8 cellular contexts compared by ENCODE assay signal in the genomic region with DNA sequence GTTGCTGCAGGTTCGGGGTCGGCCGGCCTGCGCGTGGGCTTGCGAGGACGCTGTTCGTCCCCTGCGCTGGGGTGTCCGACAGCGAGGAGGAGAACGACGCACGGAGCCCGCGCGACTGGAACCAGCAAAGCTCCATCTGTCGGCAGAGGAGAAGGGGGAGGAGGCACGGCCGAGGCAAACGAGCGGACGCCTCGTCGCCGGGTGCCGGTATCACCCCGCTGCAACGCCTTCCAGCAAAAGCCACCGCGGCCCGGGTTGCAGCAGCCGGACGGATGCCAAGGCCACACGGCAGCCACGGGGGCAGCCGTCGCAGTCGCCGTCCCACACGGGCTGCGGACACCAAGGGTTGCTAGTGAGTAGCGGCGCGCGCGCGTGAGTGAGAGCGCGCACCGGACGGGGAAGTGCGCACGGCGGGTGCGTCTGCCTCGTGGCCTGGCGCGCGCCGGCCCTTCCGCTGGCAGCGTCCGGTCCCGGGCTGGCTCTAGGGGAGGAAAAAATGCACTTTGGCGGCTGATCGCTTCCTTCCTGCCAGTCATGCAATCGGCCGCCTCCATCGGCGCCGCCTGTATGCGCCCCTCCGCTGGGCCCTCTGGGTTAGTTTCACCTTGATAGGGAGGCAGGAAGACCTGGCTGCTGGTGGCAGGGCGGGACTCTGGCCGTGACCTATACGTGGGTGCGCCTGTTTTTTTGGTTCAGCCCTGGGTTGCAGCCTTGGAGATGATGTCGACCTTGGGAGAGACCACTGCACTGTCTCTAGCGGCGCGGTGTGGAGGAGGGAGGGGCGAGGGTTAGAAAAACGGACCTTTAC. TPM values are rescaled to one million over a fixed set of nuclear protein-coding genes. Genes with fewer than 3 reads are reported as not detected.
DNase-seq lines count a peak whose midpoint lies in the region; ATAC-seq and TF ChIP-seq lines count a peak whose summit lies in the region.

No MANE protein-coding gene starts in this region.

- H3K27me3 ChIP-seq in HUES48 (ENCODE audit: control insufficient read depth, insufficient read depth, low read length) (peaks cover 15% of the 10 kb centered on the region), foreskin keratinocyte (no peaks in the 10 kb centered on the region), neuron (ENCODE audit: insufficient read depth, low read length) (peaks cover 13% of the 10 kb centered on the region)

- H3K4me1 ChIP-seq in HUES48 (ENCODE audit: control insufficient read depth, insufficient read depth, low read length), result peaks cover 9% of the 10 kb centered on the region; the same call in 1 of the 2 replicates
- peaks cover 20% of the 10 kb centered on the region for H3K4me1 ChIP-seq in foreskin keratinocyte
- peaks cover 6% of the 10 kb centered on the region for H3K4me1 ChIP-seq in neuron (ENCODE audit: insufficient read depth, low read length)

- CTCF ChIA-PET in RWPE1 (lab: Yijun Ruan, JAX), result interaction anchor here (0.6 to 1.4 kb wide), 9 partner anchors 18 to 1030 kb away, joined by 3 to 6 read pairs (median 4); no protein-coding TSS in a partner anchor

- DNase-seq in DMS53 treated with DMSO at 0.1 percent for 48 hours (lab: John Stamatoyannopoulos, UW; ENCODE audit: unreplicated experiment), result peak; percentile 87
- DNase-seq in RWPE1 (ENCODE audit: low spot score), result peak; percentile 84
- DNase-seq in activated gamma-delta T cell treated with anti-CD3 and anti-CD28 coated beads, Interleukin-2, amount 50 U/mL, for 16 hours (ENCODE audit: low read depth), result peak; percentile 52
- peak; percentile 54 to 78 for DNase-seq in foreskin keratinocyte
- peak; percentile 68 for DNase-seq in stromal cell of bone marrow (ENCODE audit: low read depth)

- peak overlapping the region; percentile 76 for H3K27ac ChIP-seq in HUES48 (ENCODE audit: low read depth, low read length)
- peak overlapping the region; percentile 92 for H3K27ac ChIP-seq in RWPE1
- no peak overlapping the region for H3K27ac ChIP-seq in foreskin keratinocyte

- no peaks in the 10 kb centered on the region for H3K9me3 ChIP-seq in HUES48 (ENCODE audit: control insufficient read depth, insufficient read depth, low read length)
- H3K9me3 ChIP-seq in neuron (ENCODE audit: low read length), result no peaks in the 10 kb centered on the region

- peak overlapping the region; percentile 97 for H2AFZ ChIP-seq in neuron (ENCODE audit: low read depth, low read length)

- TF ChIP-seq CTCF in RWPE1 (conservative IDR thresholded peaks at IDR 0.05; ENCODE audit: low read depth) (peak; percentile 23; the same call in 1 of the 2 replicates), foreskin keratinocyte (conservative IDR thresholded peaks at IDR 0.05) (peak; percentile 47)

- POLR2A ChIA-PET in RWPE1 (lab: Yijun Ruan, JAX; ENCODE audit: low non-redundant PET), result interaction anchor here (0.8 kb wide), 1 partner anchor 40 kb away, joined by 3 read pairs; no protein-coding TSS in a partner anchor

- H3K4me3 ChIP-seq in HUES48 (ENCODE audit: low read depth, low read length) (peak overlapping the region; percentile 84), neuron (ENCODE audit: low read length) (peak overlapping the region; percentile 76)

- peak overlapping the region; percentile 75 for H3K9ac ChIP-seq in HUES48 (ENCODE audit: low read depth, low read length)

- H3K36me3 ChIP-seq in HUES48 (ENCODE audit: control insufficient read depth, insufficient read depth, low read length) (no peaks in the 10 kb centered on the region), neuron (ENCODE audit: insufficient read depth, low read length) (no peaks in the 10 kb centered on the region)

- peak; percentile 70 for ATAC-seq in GM21390 (IDR thresholded peaks at IDR 0.05; ENCODE audit: unreplicated experiment)
- peak; percentile 83 for ATAC-seq in foreskin keratinocyte

RNA-seq across cellular contexts. Expression of gene STAMBPL1, which starts 0.4 kb away (rescaled TPM):
- total RNA-seq in foreskin keratinocyte, result 7.8 and 9.6 TPM in 2 replicates
- polyA plus RNA-seq in foreskin keratinocyte, result 4.6 and 6.8 TPM in 2 replicates

RNA-seq across cellular contexts. Expression of gene ANKRD22, which starts 28.8 kb away (rescaled TPM):
- total RNA-seq in foreskin keratinocyte, result 0.24 and 0.35 TPM in 2 replicates
- polyA plus RNA-seq in foreskin keratinocyte, result 0.18 and 0.23 TPM in 2 replicates
